Comparison of ENCODE assay signal across 24 cellular contexts in the genomic region with DNA sequence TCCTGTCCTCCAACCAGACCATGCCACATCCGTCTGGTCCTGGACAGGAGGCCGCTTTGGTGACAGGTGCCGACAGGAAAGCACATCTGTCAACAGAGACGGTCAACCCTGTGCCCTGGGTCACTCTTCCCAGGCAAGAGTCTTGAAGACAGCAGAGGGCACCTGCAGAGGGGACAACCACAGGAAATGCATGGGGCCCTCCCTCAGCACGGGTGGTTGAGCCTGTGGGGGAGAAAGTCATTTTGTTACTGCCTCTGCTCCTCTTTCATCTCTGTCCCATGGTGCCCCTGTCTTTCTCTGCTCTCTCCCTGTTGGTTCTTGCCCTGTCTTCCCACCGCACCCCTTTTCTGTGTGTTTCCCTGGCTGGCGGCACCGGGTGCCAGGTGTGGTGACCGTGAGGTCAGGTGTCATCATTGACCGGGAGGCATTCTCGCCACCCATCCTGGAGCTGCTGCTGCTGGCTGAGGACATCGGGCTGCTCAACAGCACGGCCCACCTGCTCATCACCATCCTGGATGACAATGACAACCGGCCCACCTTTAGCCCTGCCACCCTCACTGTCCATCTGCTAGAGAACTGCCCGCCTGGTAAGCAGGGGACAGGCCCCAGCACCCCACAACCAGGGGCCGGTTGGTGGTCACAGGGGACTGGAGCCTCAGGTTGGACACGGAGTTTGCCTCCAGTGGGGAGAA. TPM values are rescaled to one million over a fixed set of nuclear protein-coding genes. Genes with fewer than 3 reads are reported as not detected.
DNase-seq lines count a peak whose midpoint lies in the region; ATAC-seq and TF ChIP-seq lines count a peak whose summit lies in the region.
"Had no signal": no experiment of that assay in that cellular context is flagged by ENCODE, and none has a peak within 500 bp of the region (broad histone marks: within the 10 kb centered on the region; RNA-seq: fewer than 3 reads in every experiment).

No MANE protein-coding gene starts in this region.

- H3K9me3 ChIP-seq in KOPT-K1 (ENCODE audit: insufficient read depth, low read length, poor library complexity, severe bottlenecking) (no peaks in the 10 kb centered on the region), neural progenitor cell (ENCODE audit: low read depth) (no peaks in the 10 kb centered on the region), uterus (no peaks in the 10 kb centered on the region)
- H3K9me3 ChIP-seq: Caco-2, left ventricle myocardium inferior, prostate gland had no signal

- no peaks in the 10 kb centered on the region for H3F3A ChIP-seq in neural progenitor cell (ENCODE audit: low read depth)

- H3K4me2 ChIP-seq in neural progenitor cell = no peak overlapping the region

- intact Hi-C loops in uterus (cut with DNase I; ENCODE audit: low total_unique reads) = no loop called here

- no peaks in the 10 kb centered on the region for H3K4me1 Mint-ChIP-seq in neural progenitor cell
- no peaks in the 10 kb centered on the region for H3K4me1 Mint-ChIP-seq in type B pancreatic cell (ENCODE audit: unreplicated experiment)

- H3K27me3 Mint-ChIP-seq in neural progenitor cell (ENCODE audit: insufficient read depth, low read depth) = peaks cover 8% of the 10 kb centered on the region
- peaks cover 4% of the 10 kb centered on the region for H3K27me3 Mint-ChIP-seq in type B pancreatic cell

- no peaks in the 10 kb centered on the region for H4K20me1 ChIP-seq in neural progenitor cell (ENCODE audit: low read depth)

- peak; percentile 50 for ATAC-seq in GM18511 (IDR thresholded peaks at IDR 0.05; ENCODE audit: unreplicated experiment)
- ATAC-seq: activated CD4-positive, CD25-positive, alpha-beta regulatory T cell treated with anti-CD3 and anti-CD28 coated beads, Interleukin-2, amount 50 U/mL, for 24 hours had no signal

- TF ChIP-seq CTCF in GM12865 (IDR thresholded peaks at IDR 0.05; ENCODE audit: insufficient read depth, low read depth, low read length, missing control alignments) (no peak), neural progenitor cell (IDR thresholded peaks at IDR 0.05) (no peak), type B pancreatic cell (conservative IDR thresholded peaks at IDR 0.05) (no peak), uterus (IDR thresholded peaks at IDR 0.05) (no peak)

- no peak overlapping the region for H3K27ac Mint-ChIP-seq in neural progenitor cell
- no peak overlapping the region for H3K27ac Mint-ChIP-seq in type B pancreatic cell

- no peaks in the 10 kb centered on the region for H3K27me3 ChIP-seq in neural progenitor cell
- no peaks in the 10 kb centered on the region for H3K27me3 ChIP-seq in uterus
- H3K27me3 ChIP-seq: cardiac muscle cell had no signal

- H3K4me1 ChIP-seq in neural progenitor cell (no peaks in the 10 kb centered on the region), uterus (no peaks in the 10 kb centered on the region)
- H3K4me1 ChIP-seq: Caco-2, left ventricle myocardium inferior, prostate gland had no signal

- peak overlapping the region; percentile 60 for H3K4me3 Mint-ChIP-seq in neural progenitor cell
- H3K4me3 Mint-ChIP-seq in type B pancreatic cell = no peak overlapping the region

- H3K36me3 ChIP-seq in KOPT-K1 (ENCODE audit: insufficient read depth, low read length) (no peaks in the 10 kb centered on the region), neural progenitor cell (no peaks in the 10 kb centered on the region), uterus (no peaks in the 10 kb centered on the region)
- H3K36me3 ChIP-seq: cardiac muscle cell, left ventricle myocardium inferior, prostate gland had no signal

- H3K4me3 ChIP-seq in GM12865 (ENCODE audit: low read depth, low read length) (no peak overlapping the region), neural progenitor cell (no peak overlapping the region), uterus (no peak overlapping the region)
- H3K4me3 ChIP-seq: cardiac muscle cell, left ventricle myocardium inferior, prostate gland had no signal

- H3K9me3 Mint-ChIP-seq in neural progenitor cell (no peaks in the 10 kb centered on the region), type B pancreatic cell (no peaks in the 10 kb centered on the region)

- no peak overlapping the region for H3K9ac ChIP-seq in neural progenitor cell

- no peak overlapping the region for H2AFZ ChIP-seq in neural progenitor cell (replicated peaks)

- peak; percentile 65 for DNase-seq in GM12865 (ENCODE audit: low read depth)
- DNase-seq in neural progenitor cell (ENCODE audit: low spot score) = no peak
- DNase-seq in NAMALWA (ENCODE audit: low spot score) = no peak
- no peak for DNase-seq in iPS-NIHi7 (ENCODE audit: extremely low spot score)
- no peak for DNase-seq in type B pancreatic cell (ENCODE audit: extremely low spot score, unreplicated experiment)
- no peak for DNase-seq in uterus
- DNase-seq: amniotic stem cell; Caco-2; dermis blood vessel endothelial cell; H7; head of caudate nucleus; left ventricle myocardium inferior; midbrain; NCI-H1417; NCI-H2107; NCI-H524 treated with DMSO at 0.1 percent for 48 hours; stimulated activated CD4-positive, alpha-beta T cell treated with anti-CD3 and anti-CD28 coated beads, Interleukin-2, amount 100 ng/mL, for 24 hours; T-helper 9 cell had no signal

- H3K27ac ChIP-seq in KOPT-K1 (ENCODE audit: low read depth, low read length, poor library complexity, severe bottlenecking) (peak overlapping the region; percentile 50), neural progenitor cell (no peak overlapping the region), uterus (no peak overlapping the region)
- H3K27ac ChIP-seq: cardiac muscle cell, left ventricle myocardium inferior, prostate gland, RWPE1 had no signal

- TF ChIP-seq POLR2A in uterus (IDR thresholded peaks at IDR 0.05) = no peak

- H3K36me3 Mint-ChIP-seq in neural progenitor cell = no peaks in the 10 kb centered on the region
- no peaks in the 10 kb centered on the region for H3K36me3 Mint-ChIP-seq in type B pancreatic cell

- H3K79me2 ChIP-seq in neural progenitor cell (ENCODE audit: low read depth) = no peaks in the 10 kb centered on the region

RNA-seq across cellular contexts. Expression of a gene that starts 17.6 kb away (rescaled TPM):
- 0.46 TPM in 1 of 2 replicates, not detected in the other for total RNA-seq in neural progenitor cell (ENCODE audit: low replicate concordance)
- 47.0 and 82.1 TPM in 2 replicates for total RNA-seq in type B pancreatic cell (ENCODE audit: low replicate concordance)
- 100 to 1,000 TPM in 1 of 4 donors, 10 to 100 TPM in 3; 18.9 to 127 (median 36.7) TPM for total RNA-seq in uterus

Comparison
In these comparisons a context has a peak if more than half of its experiments do, and no peak if none do; other contexts are left out.
1. RNA of a gene that starts 17.6 kb away (total RNA-seq): 18.9 to 127 TPM in uterus and 47.0 to 82.1 TPM in type B pancreatic cell; 0.46 TPM in neural progenitor cell; every median in the first group is over 10 times any median in the second.